8 cellular contexts compared by ENCODE assay signal in genomic region chr3:187744169-187745151, GRCh38. TPM values are rescaled to one million over a fixed set of nuclear protein-coding genes. Genes with fewer than 3 reads are reported as not detected.
DNase-seq lines count a peak whose midpoint lies in the region; ATAC-seq and TF ChIP-seq lines count a peak whose summit lies in the region.

No MANE protein-coding gene starts in this region.

- TF ChIP-seq CTCF in OCI-LY3 (IDR thresholded peaks at IDR 0.05; ENCODE audit: low read depth, low read length) (no peak), neural cell (IDR thresholded peaks at IDR 0.05; ENCODE audit: poor library complexity, severe bottlenecking) (no peak)

- H3K9me2 ChIP-seq in neural cell (ENCODE audit: insufficient read depth, low read length): no peaks in the 10 kb centered on the region

- H3K4me1 ChIP-seq in OCI-LY3 (ENCODE audit: low read length): peaks cover 45% of the 10 kb centered on the region

- no peak for ATAC-seq in HG02763 (IDR thresholded peaks at IDR 0.05; ENCODE audit: unreplicated experiment)

- H4K20me1 ChIP-seq in OCI-LY3 (ENCODE audit: insufficient read depth, low read length) (peaks cover 23% of the 10 kb centered on the region), neural cell (ENCODE audit: insufficient read depth) (no peaks in the 10 kb centered on the region)

- peaks cover 2% of the 10 kb centered on the region for H3K36me3 ChIP-seq in OCI-LY3 (replicated peaks; ENCODE audit: low read depth, low read length)
- no peaks in the 10 kb centered on the region for H3K36me3 ChIP-seq in neural cell (ENCODE audit: insufficient read depth, low read length)

- TF ChIP-seq EP300 in neural cell (conservative IDR thresholded peaks at IDR 0.05; ENCODE audit: poor library complexity, severe bottlenecking): no peak

- H2AFZ ChIP-seq in OCI-LY3 (ENCODE audit: low read depth, low read length) (no peak overlapping the region), neural cell (ENCODE audit: low read depth, low read length) (peak overlapping the region; percentile 56)

- TF ChIP-seq RAD21 in neural cell (conservative IDR thresholded peaks at IDR 0.05): peak; percentile 42

- H3K9me3 ChIP-seq in OCI-LY3 (ENCODE audit: insufficient read depth, low read length) (no peaks in the 10 kb centered on the region), neural cell (ENCODE audit: low read length) (no peaks in the 10 kb centered on the region)

- peaks cover 67% of the 10 kb centered on the region for H3K79me2 ChIP-seq in OCI-LY3 (ENCODE audit: low read length)
- peaks cover 17% of the 10 kb centered on the region for H3K79me2 ChIP-seq in neural cell (replicated peaks; ENCODE audit: insufficient read depth, low read length)

- H3K27ac ChIP-seq in OCI-LY3 (ENCODE audit: low read length) (peak overlapping the region; percentile 84), neural cell (ENCODE audit: low read length) (peak overlapping the region; percentile 91)

- H3F3A ChIP-seq in neural cell (ENCODE audit: insufficient read depth, low read length, poor library complexity, severe bottlenecking): peaks cover 8% of the 10 kb centered on the region

- H3K27me3 ChIP-seq in OCI-LY3 (ENCODE audit: low read depth, low read length): no peaks in the 10 kb centered on the region
- H3K27me3 ChIP-seq in neural cell (ENCODE audit: insufficient read depth, low read depth, low read length): peaks cover 25% of the 10 kb centered on the region

- DNase-seq in NCI-H1417 (lab: John Stamatoyannopoulos, UW) (peak; percentile 49 to 80 (median 68)), NCI-H1417 treated with DMSO at 0.1 percent for 48 hours (lab: John Stamatoyannopoulos, UW) (no peak), foreskin melanocyte (peak; percentile 59), ureter (ENCODE audit: low spot score) (peak; percentile 66)
- DNase-seq in activated naive CD4-positive, alpha-beta T cell treated with Interleukin-2 at 50 U/mL for 16 hours: peak; percentile 56

- H3K9ac ChIP-seq in OCI-LY3 (ENCODE audit: low read length): peak overlapping the region; percentile 91
- peak overlapping the region; percentile 85 for H3K9ac ChIP-seq in neural cell (ENCODE audit: low read length)

- peak overlapping the region; percentile 87 for H3K4me3 ChIP-seq in OCI-LY3 (ENCODE audit: low read length)
- peak overlapping the region; percentile 69 for H3K4me3 ChIP-seq in neural cell (ENCODE audit: low read length)

- peak overlapping the region; percentile 99 for H3K4me2 ChIP-seq in OCI-LY3 (ENCODE audit: low read length)
- H3K4me2 ChIP-seq in neural cell (ENCODE audit: low read length): peak overlapping the region; percentile 62

TF ChIP-seq in neural cell, 6 proteins besides CTCF, POLR2A, EP300 and RAD21:
- no peak for TF ChIP-seq EZH2 (IDR thresholded peaks at IDR 0.05; ENCODE audit: borderline replicate concordance, insufficient read depth, low read length, poor library complexity, severe bottlenecking)
- no peak for TF ChIP-seq POLR2AphosphoS5 (IDR thresholded peaks at IDR 0.05)
- peak; percentile 21 for TF ChIP-seq SMC3 (conservative IDR thresholded peaks at IDR 0.05; ENCODE audit: poor library complexity)
- TF ChIP-seq MXI1 (conservative IDR thresholded peaks at IDR 0.05; ENCODE audit: poor library complexity, severe bottlenecking): no peak
- peak; percentile 51 for TF ChIP-seq TAF1 (IDR thresholded peaks at IDR 0.05; ENCODE audit: low read depth)
- TF ChIP-seq REST (IDR thresholded peaks at IDR 0.05; ENCODE audit: borderline replicate concordance): peak; percentile 78

RNA-seq across cellular contexts. Expression of gene BCL6, which starts 0.8 kb away (rescaled TPM):
- 4.3 and 5.2 TPM in 2 replicates for polyA plus RNA-seq in neural cell
- 4.1 and 6.1 TPM in 2 replicates for polyA minus RNA-seq in neural cell
- total RNA-seq in ureter: 90.7 TPM

RNA-seq across cellular contexts. Expression of gene RTP2, which starts 42.1 kb away (rescaled TPM):
- polyA plus RNA-seq in neural cell: not detected in 2 replicates
- polyA minus RNA-seq in neural cell: not detected in 2 replicates
- not detected for total RNA-seq in ureter
